Comparison of ENCODE assay signal across 25 cellular contexts in the genomic region with DNA sequence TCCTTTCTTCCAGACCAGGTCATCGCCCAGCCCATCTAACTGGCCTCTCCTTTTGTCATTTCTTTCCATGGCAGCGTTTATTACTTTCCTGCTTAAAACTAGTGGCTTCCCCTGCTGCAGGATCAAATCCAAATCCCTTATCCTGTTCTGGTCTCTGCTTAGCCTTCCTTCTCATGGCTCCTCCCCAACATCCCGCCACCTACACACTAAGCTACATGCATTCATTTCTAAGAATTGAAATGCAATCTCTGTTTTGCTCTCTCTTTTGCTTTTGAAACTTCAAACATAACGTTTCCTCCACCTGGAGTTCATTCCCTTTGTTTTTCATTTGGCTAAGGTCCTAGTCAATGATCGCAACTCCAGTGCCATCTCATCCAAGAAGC. TPM values are rescaled to one million over a fixed set of nuclear protein-coding genes. Genes with fewer than 3 reads are reported as not detected.
A peak's percentile ranks its signal among the peaks of the same experiment; 100 is the strongest.
DNase-seq lines count a peak whose midpoint lies in the region; ATAC-seq, FAIRE-seq and TF ChIP-seq lines count a peak whose summit lies in the region.
"Had no signal": no experiment of that assay in that cellular context is flagged by ENCODE, and none has a peak within 500 bp of the region (broad histone marks: within the 10 kb centered on the region; RNA-seq: fewer than 3 reads in every experiment).

No MANE protein-coding gene starts in this region.

- no peak for ATAC-seq in CD4-positive, CD25-positive, alpha-beta regulatory T cell (ENCODE audit: low read depth in 2 of 2)
- ATAC-seq: activated T-cell treated with anti-CD3 and anti-CD28 coated beads, Interleukin-2, amount 50 U/mL, for 4 hours; Panc1; stimulated activated memory B cell treated with anti-CD40 and anti-IgM and Interleukin-4, amounts not matched to agents 10 μg/mL and 1 μg/mL and 100 μg/mL, for 72 hours had no signal

- no peak for TF ChIP-seq EP300 in SK-N-SH (IDR thresholded peaks at IDR 0.05; ENCODE audit: borderline replicate concordance in 1 of 2, low read depth in 1 of 2, low read length in 1 of 2)

- no peaks in the 10 kb centered on the region for H3K9me1 ChIP-seq in endothelial cell of umbilical vein (replicated peaks; ENCODE audit: control insufficient read depth, extremely low read depth, insufficient read depth, low read length)

- no peaks in the 10 kb centered on the region for H3K9me3 ChIP-seq in CD4-positive, CD25-positive, alpha-beta regulatory T cell (ENCODE audit: control insufficient read depth in 2 of 2, low read length in 2 of 2)
- H3K9me3 ChIP-seq in SK-N-SH (no peaks in the 10 kb centered on the region), endothelial cell of umbilical vein (replicated peaks; ENCODE audit: control insufficient read depth, insufficient read depth, low read length) (no peaks in the 10 kb centered on the region), parathyroid adenoma (ENCODE audit: control insufficient read depth, low read length) (no peaks in the 10 kb centered on the region), vagina (no peaks in the 10 kb centered on the region)
- H3K9me3 ChIP-seq: ascending aorta, gastrocnemius medialis, ovary, right lobe of liver, thyroid gland had no signal

- no peaks in the 10 kb centered on the region for H3K36me3 ChIP-seq in CD4-positive, CD25-positive, alpha-beta regulatory T cell (ENCODE audit: control insufficient read depth, insufficient read depth, low read length)
- H3K36me3 ChIP-seq in SK-N-SH (replicated peaks in 1 of 2; ENCODE audit: control insufficient read depth in 1 of 2, insufficient read depth in 2 of 2, low read length in 1 of 2) (no peaks in the 10 kb centered on the region), endothelial cell of umbilical vein (ENCODE audit: control insufficient read depth in 2 of 2, extremely low read depth in 1 of 2, insufficient read depth in 2 of 2, low read length in 2 of 2) (no peaks in the 10 kb centered on the region), parathyroid adenoma (ENCODE audit: control insufficient read depth, insufficient read depth, low read length) (no peaks in the 10 kb centered on the region), vagina (no peaks in the 10 kb centered on the region)
- H3K36me3 ChIP-seq: ascending aorta, gastrocnemius medialis, ovary, right lobe of liver, thyroid gland had no signal

- H3K4me1 ChIP-seq in CD4-positive, CD25-positive, alpha-beta regulatory T cell (ENCODE audit: control insufficient read depth, insufficient read depth, low read length, poor library complexity, severe bottlenecking): no peaks in the 10 kb centered on the region
- peaks cover 0 to 33% of the 10 kb centered on the region in 2 experiments; a peak in 2 of 4 replicates for H3K4me1 ChIP-seq in SK-N-SH (ENCODE audit: control insufficient read depth in 1 of 2, insufficient read depth in 2 of 2, low read depth in 1 of 2, low read length in 1 of 2)
- H3K4me1 ChIP-seq in endothelial cell of umbilical vein (ENCODE audit: control insufficient read depth, extremely low read depth, insufficient read depth, low read length): peaks cover 40% of the 10 kb centered on the region
- no peaks in the 10 kb centered on the region for H3K4me1 ChIP-seq in parathyroid adenoma
- H3K4me1 ChIP-seq in vagina: peaks cover 22% of the 10 kb centered on the region
- H3K4me1 ChIP-seq: ascending aorta, thyroid gland had no signal

- intact Hi-C loops in endothelial cell of umbilical vein (cut with micrococcal nuclease) (loop anchor here (1.0 kb wide), 1 partner anchor 22 kb away; no protein-coding TSS in a partner anchor), vagina (cut with DNase I) (no loop called here)

- WGBS in SK-N-SH (ENCODE audit: low lambda C conversion rate): 77% methylated on average over 5 of the region's 5 CpGs

- no TSS peak for BruUV-seq in endothelial cell of umbilical vein (replicated peaks; lab: Mats Ljungman, UMichigan)

- TF ChIP-seq POLR2A in endothelial cell of umbilical vein (IDR thresholded peaks at IDR 0.05; ENCODE audit: low read depth, low read length) (no peak), vagina (IDR thresholded peaks at IDR 0.05) (no peak)

- peaks cover 43% of the 10 kb centered on the region for H3F3A ChIP-seq in SK-N-SH (replicated peaks; ENCODE audit: insufficient read depth)

- H3K27ac ChIP-seq in CD4-positive, CD25-positive, alpha-beta regulatory T cell (ENCODE audit: insufficient read depth, low read length, poor library complexity, severe bottlenecking): no peak overlapping the region
- H3K27ac ChIP-seq in SK-N-SH (ENCODE audit: low read depth in 2 of 2, low read length in 1 of 2) (peak overlapping the region in 1 of 2 experiments; percentile 82; a peak in 2 of 4 replicates), endothelial cell of umbilical vein (ENCODE audit: insufficient read depth, low read depth, low read length) (peak overlapping the region; percentile 89), parathyroid adenoma (no peak overlapping the region), vagina (no peak overlapping the region)
- H3K27ac ChIP-seq: ascending aorta, ovary, right lobe of liver, thyroid gland had no signal

- H3K27ac Mint-ChIP-seq in CD4-positive, CD25-positive, alpha-beta regulatory T cell: peak overlapping the region in 2 of 3 donors; percentile 1 to 66
- H3K27ac Mint-ChIP-seq: activated naive CD4-positive, alpha-beta T cell treated with anti-CD3 and anti-CD28 coated beads, Interleukin-2, amount 10 ng/mL, durations not matched to agents 7 days and 5 days; stimulated activated memory B cell treated with anti-CD40 and anti-IgM and Interleukin-4, amounts not matched to agents 10 μg/mL and 1 μg/mL and 100 μg/mL, for 72 hours had no signal

- H3K4me1 Mint-ChIP-seq in CD4-positive, CD25-positive, alpha-beta regulatory T cell: peaks cover 0 to 8% (median 4%) of the 10 kb centered on the region in 4 donors
- H3K4me1 Mint-ChIP-seq: stimulated activated memory B cell treated with anti-CD40 and anti-IgM and Interleukin-4, amounts not matched to agents 10 μg/mL and 1 μg/mL and 100 μg/mL, for 72 hours had no signal

- POLR2A ChIA-PET in SK-N-SH (lab: Yijun Ruan, JAX): no interaction called here
- POLR2A ChIA-PET in endothelial cell of umbilical vein (lab: Charles Lee): no interaction called here

- CTCF ChIA-PET in SK-N-SH (lab: Yijun Ruan, JAX): no interaction called here
- CTCF ChIA-PET in endothelial cell of umbilical vein (lab: Charles Lee): interaction anchor here (0.8 to 4.6 kb wide), 4 partner anchors 17 to 84 kb away, joined by 3 to 14 read pairs (median 3); partner anchors contain the start of gene DPP4

- H3K27me3 ChIP-seq in CD4-positive, CD25-positive, alpha-beta regulatory T cell (ENCODE audit: control insufficient read depth, insufficient read depth, low read length): no peaks in the 10 kb centered on the region
- H3K27me3 ChIP-seq in SK-N-SH (ENCODE audit: insufficient read depth) (no peaks in the 10 kb centered on the region), endothelial cell of umbilical vein (ENCODE audit: control insufficient read depth in 2 of 2, insufficient read depth in 2 of 2, low read length in 2 of 2) (no peaks in the 10 kb centered on the region), parathyroid adenoma (ENCODE audit: control insufficient read depth, insufficient read depth, low read length) (no peaks in the 10 kb centered on the region), vagina (no peaks in the 10 kb centered on the region)
- H3K27me3 ChIP-seq: ascending aorta, gastrocnemius medialis, ovary, right lobe of liver, thyroid gland had no signal

- H3K79me2 ChIP-seq in SK-N-SH (ENCODE audit: insufficient read depth) (no peaks in the 10 kb centered on the region), endothelial cell of umbilical vein (ENCODE audit: control insufficient read depth, insufficient read depth, low read length) (no peaks in the 10 kb centered on the region), parathyroid adenoma (no peaks in the 10 kb centered on the region)

- H3K9me2 ChIP-seq in SK-N-SH: no peaks in the 10 kb centered on the region

- dilution Hi-C loops in endothelial cell of umbilical vein (cut with MboI; ENCODE audit: extremely low pct_ligation_motif_present, low sequenced_read_pairs): no loop called here

- H3K9ac ChIP-seq in SK-N-SH (no peak overlapping the region), endothelial cell of umbilical vein (replicated peaks; ENCODE audit: extremely low read depth, insufficient read depth, low read length) (no peak overlapping the region), parathyroid adenoma (no peak overlapping the region)

- peak in 1 of 3 donors; percentile 15 for DNase-seq in CD4-positive, CD25-positive, alpha-beta regulatory T cell
- DNase-seq in SK-N-SH (no peak), endothelial cell of umbilical vein (ENCODE audit: low read depth, low spot score) (peak; percentile 44), cerebellum (ENCODE audit: low spot score) (no peak), vagina (ENCODE audit: extremely low spot score in 2 of 2) (no peak), medulla oblongata (ENCODE audit: extremely low spot score) (no peak)
- DNase-seq in central memory CD4-positive, alpha-beta T cell: no peak
- DNase-seq: activated naive CD4-positive, alpha-beta T cell treated with anti-CD3 and anti-CD28 coated beads, Interleukin-2, amount 10 ng/mL, durations not matched to agents 7 days and 5 days; activated T-cell treated with anti-CD3 and anti-CD28 coated beads, Interleukin-2, amount 50 U/mL, for 4 hours; DMS79 treated with DMSO at 0.1 percent for 48 hours; gastrocnemius medialis; KG1; NCI-H1930; NCI-H345; ovary; right lobe of liver; stimulated activated CD4-positive, alpha-beta T cell treated with anti-CD3 and anti-CD28 coated beads, Interleukin-1b, Interleukin-23, amount 100 ng/mL, for 48 hours; thyroid gland had no signal

- FAIRE-seq in endothelial cell of umbilical vein (lab: Jason Lieb, UNC): no peak
- FAIRE-seq: H54 had no signal

- no peak for TF ChIP-seq RAD21 in SK-N-SH (IDR thresholded peaks at IDR 0.05; ENCODE audit: low read length)

- no peak overlapping the region for H3K4me3 Mint-ChIP-seq in CD4-positive, CD25-positive, alpha-beta regulatory T cell
- H3K4me3 Mint-ChIP-seq: activated naive CD4-positive, alpha-beta T cell treated with anti-CD3 and anti-CD28 coated beads, Interleukin-2, amount 10 ng/mL, durations not matched to agents 7 days and 5 days; activated T-cell treated with anti-CD3 and anti-CD28 coated beads, Interleukin-2, amount 50 U/mL, for 4 hours; CD4-positive, alpha-beta memory T cell; naive thymus-derived CD4-positive, alpha-beta T cell; stimulated activated memory B cell treated with anti-CD40 and anti-IgM and Interleukin-4, amounts not matched to agents 10 μg/mL and 1 μg/mL and 100 μg/mL, for 72 hours had no signal

- H2AFZ ChIP-seq in SK-N-SH (ENCODE audit: low read depth) (no peak overlapping the region), endothelial cell of umbilical vein (ENCODE audit: low read depth, low read length) (peak overlapping the region; percentile 5), parathyroid adenoma (peak overlapping the region; percentile 43)

- no peaks in the 10 kb centered on the region for H3K36me3 Mint-ChIP-seq in CD4-positive, CD25-positive, alpha-beta regulatory T cell
- H3K36me3 Mint-ChIP-seq: activated naive CD4-positive, alpha-beta T cell treated with anti-CD3 and anti-CD28 coated beads, Interleukin-2, amount 10 ng/mL, durations not matched to agents 7 days and 5 days; CD4-positive, alpha-beta memory T cell; stimulated activated memory B cell treated with anti-CD40 and anti-IgM and Interleukin-4, amounts not matched to agents 10 μg/mL and 1 μg/mL and 100 μg/mL, for 72 hours had no signal

- no peaks in the 10 kb centered on the region for H3K9me3 Mint-ChIP-seq in CD4-positive, CD25-positive, alpha-beta regulatory T cell
- H3K9me3 Mint-ChIP-seq: activated naive CD4-positive, alpha-beta T cell treated with anti-CD3 and anti-CD28 coated beads, Interleukin-2, amount 10 ng/mL, durations not matched to agents 7 days and 5 days; activated T-cell treated with anti-CD3 and anti-CD28 coated beads, Interleukin-2, amount 50 U/mL, for 4 hours; CD4-positive, alpha-beta memory T cell; stimulated activated memory B cell treated with anti-CD40 and anti-IgM and Interleukin-4, amounts not matched to agents 10 μg/mL and 1 μg/mL and 100 μg/mL, for 72 hours had no signal

- no peaks in the 10 kb centered on the region for H4K20me1 ChIP-seq in SK-N-SH (ENCODE audit: insufficient read depth)
- no peaks in the 10 kb centered on the region for H4K20me1 ChIP-seq in endothelial cell of umbilical vein (replicated peaks; ENCODE audit: control insufficient read depth, extremely low read depth, insufficient read depth, low read length)

- H3K27me3 Mint-ChIP-seq in CD4-positive, CD25-positive, alpha-beta regulatory T cell: no peaks in the 10 kb centered on the region
- H3K27me3 Mint-ChIP-seq: activated naive CD4-positive, alpha-beta T cell treated with anti-CD3 and anti-CD28 coated beads, Interleukin-2, amount 10 ng/mL, durations not matched to agents 7 days and 5 days; CD4-positive, alpha-beta memory T cell; naive thymus-derived CD4-positive, alpha-beta T cell; stimulated activated memory B cell treated with anti-CD40 and anti-IgM and Interleukin-4, amounts not matched to agents 10 μg/mL and 1 μg/mL and 100 μg/mL, for 72 hours had no signal

- H3K4me3 ChIP-seq in CD4-positive, CD25-positive, alpha-beta regulatory T cell (ENCODE audit: low read depth, low read length): no peak overlapping the region
- H3K4me3 ChIP-seq in SK-N-SH (ENCODE audit: low read depth in 2 of 2, low read length in 1 of 2): no peak overlapping the region
- no peak overlapping the region for H3K4me3 ChIP-seq in endothelial cell of umbilical vein (replicated peaks in 1 of 3; ENCODE audit: insufficient read depth in 1 of 3, low read depth in 1 of 3, low read length in 3 of 3)
- no peak overlapping the region for H3K4me3 ChIP-seq in parathyroid adenoma (ENCODE audit: low read depth, low read length)
- no peak overlapping the region for H3K4me3 ChIP-seq in vagina
- H3K4me3 ChIP-seq: ascending aorta, gastrocnemius medialis, ovary, right lobe of liver, thyroid gland had no signal

- TF ChIP-seq CTCF in SK-N-SH (IDR thresholded peaks at IDR 0.05) (no peak), endothelial cell of umbilical vein (IDR thresholded peaks at IDR 0.05; ENCODE audit: extremely low read depth in 1 of 2, insufficient read depth in 1 of 2, low read depth in 1 of 2, low read length in 2 of 2) (no peak), parathyroid adenoma (IDR thresholded peaks at IDR 0.05) (no peak), vagina (IDR thresholded peaks at IDR 0.05) (no peak)

- H3K4me2 ChIP-seq in SK-N-SH (peak overlapping the region; percentile 61; the same call in 1 of the 2 replicates), endothelial cell of umbilical vein (ENCODE audit: insufficient read depth, low read length) (peak overlapping the region; percentile 68), parathyroid adenoma (ENCODE audit: low read length) (no peak overlapping the region)

RNA-seq across cellular contexts. Expression of gene DPP4, which starts 18.0 kb away (rescaled TPM):
- total RNA-seq in CD4-positive, CD25-positive, alpha-beta regulatory T cell: 12.6 TPM
- 10 to 100 TPM; 22.3 to 40.8 (median 29.9) TPM for polyA plus RNA-seq in CD4-positive, CD25-positive, alpha-beta regulatory T cell
- 4.8 and 5.0 TPM in 2 replicates for polyA plus RNA-seq in SK-N-SH (2012; rRNA removed)
- 6.3 and 6.7 TPM in 2 replicates for polyA plus RNA-seq in SK-N-SH (2012; cell fraction: cytosol; rRNA removed)
- polyA plus RNA-seq in SK-N-SH (2012; cell fraction: nucleus; rRNA removed): 1.8 and 4.1 TPM in 2 replicates
- total RNA-seq in endothelial cell of umbilical vein: 3.0 and 6.2 TPM in 2 replicates
- polyA plus RNA-seq in endothelial cell of umbilical vein: 0.53 and 0.84 TPM in 2 replicates
- polyA plus RNA-seq in endothelial cell of umbilical vein (2011; cell fraction: cytosol; rRNA removed): 1.1 and 1.4 TPM in 2 replicates
- polyA plus RNA-seq in endothelial cell of umbilical vein (2011; cell fraction: nucleus; rRNA removed): 1.9 and 2.4 TPM in 2 replicates
- polyA plus RNA-seq in endothelial cell of umbilical vein (2012): 1.5 and 4.4 TPM in 2 replicates
- 1.5 and 1.8 TPM in 2 replicates for polyA minus RNA-seq in endothelial cell of umbilical vein
- not detected for polyA minus RNA-seq in endothelial cell of umbilical vein (2011; cell fraction: cytosol; rRNA and poly(A)+ RNA removed)
- 1.0 and 1.9 TPM in 2 replicates for polyA minus RNA-seq in endothelial cell of umbilical vein (2011; cell fraction: nucleus; rRNA and poly(A)+ RNA removed)
- total RNA-seq in cerebellum: 1.2 TPM
- total RNA-seq in vagina: 15.5 TPM
